7 cellular contexts compared by ENCODE assay signal in the genomic region with DNA sequence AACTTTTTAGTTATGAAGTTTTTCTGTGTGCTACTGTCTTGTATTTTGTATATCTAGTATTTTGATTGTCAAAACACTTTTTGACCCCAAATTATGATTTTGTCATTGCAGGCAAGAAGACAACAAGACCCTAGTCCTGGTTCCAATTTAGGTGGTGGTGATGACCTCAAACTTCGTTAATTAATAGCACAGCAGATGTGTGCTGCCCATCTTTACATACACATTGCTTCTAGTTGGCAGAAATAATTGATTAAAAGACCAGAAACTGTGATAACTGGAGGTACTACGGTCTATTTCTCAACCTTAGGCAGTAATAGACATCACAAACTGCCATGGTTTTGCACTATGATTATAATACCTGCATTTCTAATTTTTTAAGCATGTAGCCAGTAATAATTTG.
"Had no signal": no experiment of that assay in that cellular context is flagged by ENCODE, and none has a peak within 500 bp of the region (broad histone marks: within the 10 kb centered on the region; RNA-seq: fewer than 3 reads in every experiment).

No MANE protein-coding gene starts in this region.

- H3K27ac ChIP-seq: HL-60 had no signal

- H3K4me3 ChIP-seq: GM23338 had no signal

- H3K4me2 ChIP-seq: GM23338 had no signal

- ATAC-seq: GM23338, HepG2 had no signal

- DNase-seq: H9, HCEC 1CT, HFFc6, KBM-7 had no signal

- H2AFZ ChIP-seq: GM23338 had no signal
